ENCODE assay signal across 8 cellular contexts in genomic region chr11:4181780-4182721, GRCh38.
DNase-seq lines count a peak whose midpoint lies in the region; ATAC-seq and TF ChIP-seq lines count a peak whose summit lies in the region.

No MANE protein-coding gene starts in this region.

- no peaks in the 10 kb centered on the region for H3K4me1 Mint-ChIP-seq in mesothelial cell of epicardium

- peak; percentile 46 for TF ChIP-seq CTCF in mesothelial cell of epicardium (IDR thresholded peaks at IDR 0.05; ENCODE audit: unreplicated experiment)

- H3K27me3 Mint-ChIP-seq in mesothelial cell of epicardium (ENCODE audit: low read depth): no peaks in the 10 kb centered on the region

- no peaks in the 10 kb centered on the region for H3K9me3 ChIP-seq in aorta (ENCODE audit: control insufficient read depth, low read length)

- H3K9me3 Mint-ChIP-seq in mesothelial cell of epicardium: peaks cover 3% of the 10 kb centered on the region

- H3K36me3 Mint-ChIP-seq in mesothelial cell of epicardium: no peaks in the 10 kb centered on the region

- H3K27ac ChIP-seq in aorta (ENCODE audit: low read depth in 1 of 2, low read length in 2 of 2): no peak overlapping the region

- H3K27ac Mint-ChIP-seq in mesothelial cell of epicardium: no peak overlapping the region

- TF ChIP-seq EP300 in Ishikawa (IDR thresholded peaks at IDR 0.05; ENCODE audit: borderline replicate concordance): no peak

- H3K27me3 ChIP-seq in aorta (ENCODE audit: control insufficient read depth in 1 of 2, insufficient read depth in 2 of 2, low read length in 1 of 2): no peaks in the 10 kb centered on the region

- no peaks in the 10 kb centered on the region for H3K36me3 ChIP-seq in aorta (ENCODE audit: control insufficient read depth in 1 of 2, insufficient read depth in 2 of 2, low read length in 1 of 2)

- WGBS in aorta, 2 donors: 60 to 61% methylated on average over 9 of the region's 9 CpGs

- peak; percentile 74 for ATAC-seq in GM21529 (IDR thresholded peaks at IDR 0.05; ENCODE audit: unreplicated experiment)
- ATAC-seq in aorta (ENCODE audit: low FRiP score): peak; percentile 66

- H3K4me3 ChIP-seq in aorta (ENCODE audit: low read length in 2 of 2): no peak overlapping the region

- H3K4me1 ChIP-seq in aorta (ENCODE audit: control insufficient read depth in 1 of 2, insufficient read depth in 2 of 2, low read length in 2 of 2): no peaks in the 10 kb centered on the region

- DNase-seq in NCI-H524 (lab: John Stamatoyannopoulos, UW) (peak; percentile 55 to 57), NCI-H524 treated with DMSO at 0.1 percent for 48 hours (lab: John Stamatoyannopoulos, UW) (no peak), SK-N-DZ (ENCODE audit: low spot score) (peak; percentile 63), ecto neural progenitor cell (ENCODE audit: low spot score) (peak; percentile 76), mesothelial cell of epicardium (ENCODE audit: low spot score in 2 of 2, unreplicated experiment in 2 of 2) (peak in 1 of 2 experiments; percentile 50), aorta (peak; percentile 62 to 77)

- intact Hi-C loops in aorta (cut with DNase I): loop anchor here in 1 of 2 donors (10.0 kb wide), 1 partner anchor 423 kb away; the partner anchor contains the start of gene TRIM68

- H3K4me3 Mint-ChIP-seq in mesothelial cell of epicardium: no peak overlapping the region

- TF ChIP-seq RAD21 in Ishikawa (IDR thresholded peaks at IDR 0.05; ENCODE audit: low read depth): peak; percentile 80

TF ChIP-seq in Ishikawa, 13 proteins besides CTCF, POLR2A, EP300 and RAD21:
- 0 out of 2 replicates have a peak, but pooled peaks have one; percentile 28 for TF ChIP-seq MAX (IDR thresholded peaks at IDR 0.05)
- TF ChIP-seq TAF1 (IDR thresholded peaks at IDR 0.05; ENCODE audit: low read depth): no peak
